30 cellular contexts compared by ENCODE assay signal in genomic region chr7:29812185-29812876, GRCh38. TPM values are rescaled to one million over a fixed set of nuclear protein-coding genes. Genes with fewer than 3 reads are reported as not detected.
A peak's percentile ranks its signal among the peaks of the same experiment; 100 is the strongest.
DNase-seq lines count a peak whose midpoint lies in the region; ATAC-seq, FAIRE-seq and TF ChIP-seq lines count a peak whose summit lies in the region.
"Had no signal": no experiment of that assay in that cellular context is flagged by ENCODE, and none has a peak within 500 bp of the region (broad histone marks: within the 10 kb centered on the region; RNA-seq: fewer than 3 reads in every experiment).

No MANE protein-coding gene starts in this region.

- TF ChIP-seq CTCF in MCF 10A (IDR thresholded peaks at IDR 0.05; ENCODE audit: unreplicated experiment) (no peak), mammary epithelial cell (conservative IDR thresholded peaks at IDR 0.05 in 1 of 2, IDR thresholded peaks at IDR 0.05 in 1 of 2; ENCODE audit: extremely low read depth in 1 of 2, insufficient read depth in 1 of 2, low read depth in 1 of 2, low read length in 2 of 2) (no peak), gastrocnemius medialis (IDR thresholded peaks at IDR 0.05 in 4 of 5, conservative IDR thresholded peaks at IDR 0.05 in 1 of 5) (no peak), pancreas (IDR thresholded peaks at IDR 0.05) (no peak)

- ATAC-seq in esophagus mucosa (peak; percentile 36), gastrocnemius medialis (no peak), HG03469 (IDR thresholded peaks at IDR 0.05; ENCODE audit: unreplicated experiment) (no peak), pancreas (no peak)
- ATAC-seq: activated CD8-positive, alpha-beta T cell treated with anti-CD3 and anti-CD28 coated beads for 36 hours; activated T-helper 17 cell treated with anti-CD3 and anti-CD28 coated beads, Interleukin-2, amount 50 U/mL, for 72 hours; foreskin keratinocyte; Panc1; right lobe of liver; stimulated activated naive CD8-positive, alpha-beta T cell treated with anti-CD3 and anti-CD28 coated beads, Interleukin-15, amount 100 ng/mL, for 72 hours had no signal

- H3K4me1 ChIP-seq in mammary epithelial cell (ENCODE audit: insufficient read depth, low read length) (no peaks in the 10 kb centered on the region), gastrocnemius medialis (peaks cover 55 to 60% of the 10 kb centered on the region in 2 donors), pancreas (peaks cover 0 to 7% (median 0%) of the 10 kb centered on the region in 3 donors)
- H3K4me1 ChIP-seq: foreskin keratinocyte, uterus had no signal

- DNase-seq in MCF 10A (ENCODE audit: unreplicated experiment) (peak; percentile 51), mammary epithelial cell (no peak), NCI-H2029 (lab: John Stamatoyannopoulos, UW) (peak; percentile 22), gastrocnemius medialis (no peak), pancreas (no peak), NOMO-1 (lab: John Stamatoyannopoulos, UW; ENCODE audit: unreplicated experiment in 2 of 2) (no peak)
- DNase-seq: activated CD8-positive, alpha-beta T cell treated with anti-CD3 and anti-CD28 coated beads for 36 hours; activated naive CD4-positive, alpha-beta T cell treated with anti-CD3 and anti-CD28 coated beads, Interleukin-2, amount 10 ng/mL, durations not matched to agents 7 days and 5 days; AML-193; brain microvascular endothelial cell; CD4-positive, CD25-positive, alpha-beta regulatory T cell; foreskin keratinocyte; GOT3; heart left ventricle; islet precursor cell; naive B cell; NCI-H1436; posterior cingulate gyrus; right lobe of liver; stimulated activated CD4-positive, alpha-beta T cell treated with anti-CD3 and anti-CD28 coated beads, Interleukin-12 subunit alpha, Interleukin-12 subunit beta, amount 100 ng/mL, for 4 hours; stimulated activated CD4-positive, alpha-beta T cell treated with anti-CD3 and anti-CD28 coated beads, Interleukin-2, amount 100 ng/mL, for 48 hours; stimulated activated naive CD8-positive, alpha-beta T cell treated with anti-CD3 and anti-CD28 coated beads, Interleukin-15, amount 100 ng/mL, for 72 hours; SW 1271; uterus had no signal

- H3K36me3 ChIP-seq in mammary epithelial cell (ENCODE audit: insufficient read depth, low read length) (no peaks in the 10 kb centered on the region), gastrocnemius medialis (no peaks in the 10 kb centered on the region), pancreas (no peaks in the 10 kb centered on the region)
- H3K36me3 ChIP-seq: brain microvascular endothelial cell, heart left ventricle, right lobe of liver, uterus had no signal

- CTCF ChIA-PET in MCF 10A (lab: Yijun Ruan, JAX) (interaction anchor here (1.5 kb wide), 1 partner anchor 109 kb away, joined by 6 read pairs; no protein-coding TSS in a partner anchor), mammary epithelial cell (lab: Charles Lee; ENCODE audit: low non-redundant PET) (interaction anchor here (0.6 kb wide), 1 partner anchor 40 kb away, joined by 3 read pairs; no protein-coding TSS in a partner anchor)

- no peaks in the 10 kb centered on the region for H3K9me3 Mint-ChIP-seq in MCF 10A (ENCODE audit: unreplicated experiment)
- H3K9me3 Mint-ChIP-seq: activated CD8-positive, alpha-beta T cell treated with anti-CD3 and anti-CD28 coated beads for 36 hours; activated naive CD4-positive, alpha-beta T cell treated with anti-CD3 and anti-CD28 coated beads, Interleukin-2, amount 10 ng/mL, durations not matched to agents 7 days and 5 days; activated T-helper 17 cell treated with anti-CD3 and anti-CD28 coated beads, Interleukin-2, amount 50 U/mL, for 72 hours; naive B cell; stimulated activated naive CD8-positive, alpha-beta T cell treated with anti-CD3 and anti-CD28 coated beads, Interleukin-15, amount 100 ng/mL, for 72 hours had no signal

- H3K27me3 Mint-ChIP-seq in MCF 10A (ENCODE audit: insufficient read depth, unreplicated experiment), result peaks cover 94% of the 10 kb centered on the region

- TF ChIP-seq POLR2A in gastrocnemius medialis (IDR thresholded peaks at IDR 0.05), result no peak

- 77% methylated on average over 2 of the region's 2 CpGs for WGBS in mammary epithelial cell (ENCODE audit: low coverage, missing lambda C conversion rate)
- WGBS in pancreas, 2 donors, result 50 to 53% methylated on average over 2 of the region's 2 CpGs

- no peak overlapping the region for H3K4me2 ChIP-seq in mammary epithelial cell (ENCODE audit: insufficient read depth, low read depth, low read length)

- H3K9me3 ChIP-seq in mammary epithelial cell (replicated peaks; ENCODE audit: insufficient read depth, low read length) (no peaks in the 10 kb centered on the region), gastrocnemius medialis (no peaks in the 10 kb centered on the region), pancreas (no peaks in the 10 kb centered on the region)
- H3K9me3 ChIP-seq: heart left ventricle, right lobe of liver, uterus had no signal

- H3K27ac ChIP-seq in mammary epithelial cell (ENCODE audit: insufficient read depth, low read depth, low read length) (no peak overlapping the region), gastrocnemius medialis (peak overlapping the region in 3 of 4 donors; percentile 6 to 84 (median 35)), pancreas (no peak overlapping the region)
- H3K27ac ChIP-seq: brain microvascular endothelial cell, foreskin keratinocyte, right lobe of liver, uterus had no signal

- POLR2A ChIA-PET in MCF 10A (lab: Yijun Ruan, JAX), result interaction anchor here (0.6 kb wide), 2 partner anchors 41 to 78 kb away, joined by 3 read pairs; no protein-coding TSS in a partner anchor

- no peaks in the 10 kb centered on the region for H4K20me1 ChIP-seq in mammary epithelial cell (ENCODE audit: insufficient read depth, low read length)

- no peak for FAIRE-seq in pancreas (lab: Jason Lieb, UNC)
- FAIRE-seq: endothelial cell of umbilical vein, GM19239 had no signal

- dilution Hi-C loops in mammary epithelial cell (cut with HindIII; ENCODE audit: low sequenced_read_pairs), result no loop called here

- no peak overlapping the region for H3K27ac Mint-ChIP-seq in MCF 10A (ENCODE audit: low read depth, unreplicated experiment)
- H3K27ac Mint-ChIP-seq: activated CD8-positive, alpha-beta T cell treated with anti-CD3 and anti-CD28 coated beads for 36 hours; activated naive CD4-positive, alpha-beta T cell treated with anti-CD3 and anti-CD28 coated beads, Interleukin-2, amount 10 ng/mL, durations not matched to agents 7 days and 5 days; activated T-helper 17 cell treated with anti-CD3 and anti-CD28 coated beads, Interleukin-2, amount 50 U/mL, for 72 hours; CD4-positive, CD25-positive, alpha-beta regulatory T cell; naive B cell; stimulated activated naive CD8-positive, alpha-beta T cell treated with anti-CD3 and anti-CD28 coated beads, Interleukin-15, amount 100 ng/mL, for 72 hours had no signal

- H2AFZ ChIP-seq in mammary epithelial cell (ENCODE audit: low read depth, low read length), result no peak overlapping the region

- in situ Hi-C loops in mammary epithelial cell (cut with MboI; ENCODE audit: low sequenced_read_pairs in 2 of 2) (no loop called here), gastrocnemius medialis (cut with MboI; ENCODE audit: low sequenced_read_pairs in 4 of 4) (no loop called here)

- no peak overlapping the region for H3K9ac ChIP-seq in mammary epithelial cell (ENCODE audit: insufficient read depth, low read length)

- H3K4me3 ChIP-seq in mammary epithelial cell (replicated peaks in 1 of 3; ENCODE audit: insufficient read depth in 1 of 3, low read depth in 2 of 3, low read length in 3 of 3) (no peak overlapping the region), gastrocnemius medialis (no peak overlapping the region), pancreas (no peak overlapping the region)
- H3K4me3 ChIP-seq: heart left ventricle, right lobe of liver, uterus had no signal

- H3K79me2 ChIP-seq in mammary epithelial cell (ENCODE audit: insufficient read depth, low read length), result no peaks in the 10 kb centered on the region

- peaks cover 6% of the 10 kb centered on the region for H3K4me1 Mint-ChIP-seq in MCF 10A (ENCODE audit: insufficient read depth, unreplicated experiment)
- H3K4me1 Mint-ChIP-seq: activated T-helper 17 cell treated with anti-CD3 and anti-CD28 coated beads, Interleukin-2, amount 50 U/mL, for 72 hours; CD4-positive, CD25-positive, alpha-beta regulatory T cell had no signal

- BruUV-seq in MCF 10A (replicated peaks; lab: Mats Ljungman, UMichigan) (no TSS peak), mammary epithelial cell (replicated peaks; lab: Mats Ljungman, UMichigan) (no TSS peak)

- intact Hi-C loops in MCF 10A (cut with micrococcal nuclease) (no loop called here), mammary epithelial cell (cut with micrococcal nuclease) (no loop called here), gastrocnemius medialis (cut with DNase I; ENCODE audit: low total_unique reads) (no loop called here), pancreas (cut with DNase I) (no loop called here)

- H3K27me3 ChIP-seq in mammary epithelial cell (ENCODE audit: insufficient read depth, low read length) (peaks cover 20% of the 10 kb centered on the region), gastrocnemius medialis (no peaks in the 10 kb centered on the region), pancreas (no peaks in the 10 kb centered on the region)
- H3K27me3 ChIP-seq: right lobe of liver, uterus had no signal

- H3K4me3 Mint-ChIP-seq in MCF 10A (ENCODE audit: unreplicated experiment), result no peak overlapping the region
- H3K4me3 Mint-ChIP-seq: activated CD8-positive, alpha-beta T cell treated with anti-CD3 and anti-CD28 coated beads for 36 hours; activated naive CD4-positive, alpha-beta T cell treated with anti-CD3 and anti-CD28 coated beads, Interleukin-2, amount 10 ng/mL, durations not matched to agents 7 days and 5 days; activated T-helper 17 cell treated with anti-CD3 and anti-CD28 coated beads, Interleukin-2, amount 50 U/mL, for 72 hours; CD4-positive, CD25-positive, alpha-beta regulatory T cell; naive B cell; stimulated activated naive CD8-positive, alpha-beta T cell treated with anti-CD3 and anti-CD28 coated beads, Interleukin-15, amount 100 ng/mL, for 72 hours had no signal

- H3K36me3 Mint-ChIP-seq in MCF 10A (ENCODE audit: insufficient read depth, unreplicated experiment), result no peaks in the 10 kb centered on the region
- H3K36me3 Mint-ChIP-seq: activated naive CD4-positive, alpha-beta T cell treated with anti-CD3 and anti-CD28 coated beads, Interleukin-2, amount 10 ng/mL, durations not matched to agents 7 days and 5 days; CD4-positive, CD25-positive, alpha-beta regulatory T cell; naive B cell had no signal

RNA-seq across cellular contexts. Expression of gene WIPF3, which starts 6.0 kb away (rescaled TPM):
- total RNA-seq in MCF 10A (2022), result not detected in 2 replicates
- total RNA-seq in mammary epithelial cell, result under 1 TPM in 1 of 2 donors, not detected in 1; 0.50 TPM
- 0.25 TPM for polyA plus RNA-seq in mammary epithelial cell
- not detected for polyA minus RNA-seq in mammary epithelial cell
- 1.2 TPM for total RNA-seq in esophagus mucosa
- total RNA-seq in gastrocnemius medialis, result 1 to 10 TPM; 4.2 to 9.9 (median 8.3) TPM
- 1 to 10 TPM in 5 of 6 donors, under 1 TPM in 1; 0.98 to 4.6 (median 1.8) TPM for total RNA-seq in pancreas
- polyA plus RNA-seq in pancreas, result 1 to 10 TPM; 1.1 to 1.6 TPM
- total RNA-seq: activated CD8-positive, alpha-beta T cell treated with anti-CD3 and anti-CD28 coated beads for 36 hours; activated T-helper 17 cell treated with anti-CD3 and anti-CD28 coated beads, Interleukin-2, amount 50 U/mL, for 72 hours; CD4-positive, CD25-positive, alpha-beta regulatory T cell had no signal
- polyA plus RNA-seq: CD4-positive, CD25-positive, alpha-beta regulatory T cell had no signal

Comparison
In these comparisons a context has a peak if more than half of its experiments do, and no peak if none do; other contexts are left out.
1. DNase-seq: peak in MCF 10A (single experiment) and NCI-H2029 (single experiment); none in mammary epithelial cell (single experiment), gastrocnemius medialis (0 of 2), pancreas (0 of 6) and NOMO-1 (0 of 2).
2. H3K27ac ChIP-seq: peak in gastrocnemius medialis (3 of 4); none in mammary epithelial cell (single experiment) and pancreas (0 of 4).